Comparison of ENCODE assay signal across 13 cellular contexts in genomic region chr20:50772418-50773185, GRCh38.
"Had no signal": no experiment of that assay in that cellular context is flagged by ENCODE, and none has a peak within 500 bp of the region (broad histone marks: within the 10 kb centered on the region; RNA-seq: fewer than 3 reads in every experiment).

No MANE protein-coding gene starts in this region.

- H3K27ac Mint-ChIP-seq: activated naive CD8-positive, alpha-beta T cell treated with anti-CD3 and anti-CD28 coated beads, Interleukin-2, amount 50 U/mL, for 24 hours; activated T-cell treated with anti-CD3 and anti-CD28 coated beads, Interleukin-2, amount 50 U/mL, for 72 hours; natural killer cell treated with Interleukin-12 subunit alpha and Interleukin-12 subunit beta and Interleukin-15 and Interleukin-18, amount 100 ng/mL, for 72 hours; T-helper 1 cell treated with Interleukin-12 subunit alpha and Interleukin-12 subunit beta and Interleukin-4 antibody, amounts not matched to agents 30 μg/mL and 1 μg/mL, for 36 hours had no signal

- ATAC-seq: activated naive CD8-positive, alpha-beta T cell treated with anti-CD3 and anti-CD28 coated beads, Interleukin-2, amount 50 U/mL, for 24 hours; activated T-cell treated with anti-CD3 and anti-CD28 coated beads, Interleukin-2, amount 50 U/mL, for 72 hours; natural killer cell treated with Interleukin-12 subunit alpha and Interleukin-12 subunit beta and Interleukin-15 and Interleukin-18, amount 100 ng/mL, for 72 hours; psoas muscle; right lobe of liver had no signal

- DNase-seq: activated CD4-positive, alpha-beta T cell treated with anti-CD3 and anti-CD28 coated beads, Interleukin-2, amount 50 U/mL, for 4 hours; activated naive CD4-positive, alpha-beta T cell treated with Interleukin-2 at 50 U/mL for 16 hours; activated naive CD8-positive, alpha-beta T cell treated with anti-CD3 and anti-CD28 coated beads, Interleukin-2, amount 50 U/mL, for 24 hours; activated T-cell treated with anti-CD3 and anti-CD28 coated beads, Interleukin-2, amount 50 U/mL, for 72 hours; foreskin keratinocyte; occipital lobe; psoas muscle; stimulated activated CD4-positive, alpha-beta T cell treated with anti-CD3 and anti-CD28 coated beads, Interleukin-4, amount 100 ng/mL, for 4 hours; transverse colon had no signal

- H3K27me3 ChIP-seq: ascending aorta, foreskin keratinocyte, right lobe of liver, transverse colon had no signal

- H3K36me3 Mint-ChIP-seq: natural killer cell treated with Interleukin-12 subunit alpha and Interleukin-12 subunit beta and Interleukin-15 and Interleukin-18, amount 100 ng/mL, for 72 hours had no signal

- H3K4me3 Mint-ChIP-seq: activated naive CD8-positive, alpha-beta T cell treated with anti-CD3 and anti-CD28 coated beads, Interleukin-2, amount 50 U/mL, for 24 hours; activated T-cell treated with anti-CD3 and anti-CD28 coated beads, Interleukin-2, amount 50 U/mL, for 72 hours; natural killer cell treated with Interleukin-12 subunit alpha and Interleukin-12 subunit beta and Interleukin-15 and Interleukin-18, amount 100 ng/mL, for 72 hours; T-helper 1 cell treated with Interleukin-12 subunit alpha and Interleukin-12 subunit beta and Interleukin-4 antibody, amounts not matched to agents 30 μg/mL and 1 μg/mL, for 36 hours had no signal

- H3K4me3 ChIP-seq: ascending aorta, psoas muscle, right lobe of liver, transverse colon had no signal

- H3K9me3 ChIP-seq: ascending aorta, psoas muscle, right lobe of liver, transverse colon had no signal

- H3K4me1 ChIP-seq: ascending aorta, foreskin keratinocyte, psoas muscle, right lobe of liver, transverse colon had no signal

- H3K9me3 Mint-ChIP-seq: activated naive CD8-positive, alpha-beta T cell treated with anti-CD3 and anti-CD28 coated beads, Interleukin-2, amount 50 U/mL, for 24 hours; activated T-cell treated with anti-CD3 and anti-CD28 coated beads, Interleukin-2, amount 50 U/mL, for 72 hours; natural killer cell treated with Interleukin-12 subunit alpha and Interleukin-12 subunit beta and Interleukin-15 and Interleukin-18, amount 100 ng/mL, for 72 hours; T-helper 1 cell treated with Interleukin-12 subunit alpha and Interleukin-12 subunit beta and Interleukin-4 antibody, amounts not matched to agents 30 μg/mL and 1 μg/mL, for 36 hours had no signal

- H3K36me3 ChIP-seq: ascending aorta, right lobe of liver, transverse colon had no signal

- H3K27ac ChIP-seq: ascending aorta, foreskin keratinocyte, psoas muscle, right lobe of liver, transverse colon had no signal
